Comparison of ENCODE assay signal across 8 cellular contexts in genomic region chr4:102826105-102826889, GRCh38. TPM values are rescaled to one million over a fixed set of nuclear protein-coding genes. Genes with fewer than 3 reads are reported as not detected.
A peak's percentile ranks its signal among the peaks of the same experiment; 100 is the strongest.
DNase-seq lines count a peak whose midpoint lies in the region; ATAC-seq and TF ChIP-seq lines count a peak whose summit lies in the region.

No MANE protein-coding gene starts in this region.

- ATAC-seq in HG03139 (IDR thresholded peaks at IDR 0.05; ENCODE audit: unreplicated experiment) (peak; percentile 1), HG03432 (IDR thresholded peaks at IDR 0.05; ENCODE audit: unreplicated experiment) (no peak), HG02973 (IDR thresholded peaks at IDR 0.05; ENCODE audit: unreplicated experiment) (no peak)

- peaks cover 12% of the 10 kb centered on the region for H3K9me3 Mint-ChIP-seq in neural progenitor cell
- H3K9me3 Mint-ChIP-seq in HFFc6, result no peaks in the 10 kb centered on the region

- H3K4me3 ChIP-seq in BJ (ENCODE audit: low read depth, low read length) (peak overlapping the region; percentile 70), colonic mucosa (peak overlapping the region; percentile 82), neural progenitor cell (peak overlapping the region; percentile 93)

- no peak overlapping the region for H2AFZ ChIP-seq in neural progenitor cell (replicated peaks)

- peak overlapping the region; percentile 79 for H3K4me2 ChIP-seq in neural progenitor cell

- H3K4me1 Mint-ChIP-seq in neural progenitor cell (peaks cover 16% of the 10 kb centered on the region), HFFc6 (ENCODE audit: low read depth) (peaks cover 43% of the 10 kb centered on the region)

- H3K27ac ChIP-seq in colonic mucosa (peak overlapping the region; percentile 100), neural progenitor cell (peak overlapping the region; percentile 99)

- intact Hi-C loops in colonic mucosa (cut with DNase I), result loop anchor here (5.0 to 10.0 kb wide), 2 partner anchors 41 to 391 kb away; partner anchors contain the start of gene CISD2

- peaks cover 51% of the 10 kb centered on the region for H4K20me1 ChIP-seq in neural progenitor cell (ENCODE audit: low read depth)

- H3K9ac ChIP-seq in colonic mucosa (ENCODE audit: low read depth in 2 of 2, low read length in 2 of 2), result peak overlapping the region; percentile 87 to 99
- peak overlapping the region; percentile 98 for H3K9ac ChIP-seq in neural progenitor cell

- peaks cover 3% of the 10 kb centered on the region for H3K27me3 Mint-ChIP-seq in neural progenitor cell (ENCODE audit: insufficient read depth, low read depth)
- H3K27me3 Mint-ChIP-seq in HFFc6 (ENCODE audit: insufficient read depth), result no peaks in the 10 kb centered on the region

- DNase-seq in BJ (ENCODE audit: low read depth) (no peak), colonic mucosa (no peak), neural progenitor cell (ENCODE audit: low spot score) (peak; percentile 41), AG08395 (ENCODE audit: low spot score) (no peak), HFFc6 (no peak)

- H3F3A ChIP-seq in neural progenitor cell (ENCODE audit: low read depth), result peaks cover 38% of the 10 kb centered on the region

- H3K4me3 Mint-ChIP-seq in neural progenitor cell, result no peak overlapping the region
- H3K4me3 Mint-ChIP-seq in HFFc6, result no peak overlapping the region

- H3K4me1 ChIP-seq in colonic mucosa, result peaks cover 5% of the 10 kb centered on the region
- H3K4me1 ChIP-seq in neural progenitor cell, result peaks cover 29% of the 10 kb centered on the region

- POLR2A ChIA-PET in BJ (lab: Charles Lee), result interaction anchor here (0.5 to 0.7 kb wide), 2 partner anchors 198 to 258 kb away, joined by 3 read pairs; no protein-coding TSS in a partner anchor

- H3K36me3 ChIP-seq in BJ (ENCODE audit: control insufficient read depth, insufficient read depth, low read length) (peaks cover 1% of the 10 kb centered on the region; the same call in 1 of the 2 replicates), colonic mucosa (no peaks in the 10 kb centered on the region), neural progenitor cell (no peaks in the 10 kb centered on the region)

- no peaks in the 10 kb centered on the region for H3K9me3 ChIP-seq in colonic mucosa
- no peaks in the 10 kb centered on the region for H3K9me3 ChIP-seq in neural progenitor cell (ENCODE audit: low read depth)

- H3K36me3 Mint-ChIP-seq in neural progenitor cell, result peaks cover 27% of the 10 kb centered on the region
- H3K36me3 Mint-ChIP-seq in HFFc6 (ENCODE audit: low read depth), result peaks cover 15% of the 10 kb centered on the region

- no peak for TF ChIP-seq CTCF in BJ (IDR thresholded peaks at IDR 0.05; ENCODE audit: insufficient read depth, low read depth, low read length)
- TF ChIP-seq CTCF in colonic mucosa (IDR thresholded peaks at IDR 0.05), result no peak
- no peak for TF ChIP-seq CTCF in neural progenitor cell (IDR thresholded peaks at IDR 0.05)
- TF ChIP-seq CTCF in HFFc6 (IDR thresholded peaks at IDR 0.05), result no peak

- H3K27ac Mint-ChIP-seq in neural progenitor cell (no peak overlapping the region), HFFc6 (no peak overlapping the region)

- peaks cover 88% of the 10 kb centered on the region for H3K79me2 ChIP-seq in neural progenitor cell (ENCODE audit: low read depth)

- H3K27me3 ChIP-seq in BJ (ENCODE audit: control insufficient read depth, insufficient read depth, low read length) (no peaks in the 10 kb centered on the region), colonic mucosa (no peaks in the 10 kb centered on the region), neural progenitor cell (no peaks in the 10 kb centered on the region)

- CTCF ChIA-PET in BJ (lab: Yijun Ruan, JAX), result interaction anchor here (1.2 to 1.4 kb wide), 2 partner anchors 14 to 206 kb away, joined by 3 to 4 read pairs; no protein-coding TSS in a partner anchor

RNA-seq across cellular contexts. Expression of gene UBE2D3, which starts 1.1 kb away (rescaled TPM):
- 298 and 431 TPM in 2 replicates for polyA plus RNA-seq in BJ (2011; rRNA removed)
- polyA minus RNA-seq in BJ (2011; rRNA and poly(A)+ RNA removed), result 156 and 207 TPM in 2 replicates
- total RNA-seq in colonic mucosa, result 100 to 1,000 TPM; 290 to 346 TPM
- 472 and 573 TPM in 2 replicates for total RNA-seq in neural progenitor cell (ENCODE audit: low replicate concordance)
- 100 to 1,000 TPM; 325 to 396 (median 359) TPM for total RNA-seq in HFFc6 (2021; fragmentation: NEBNext Ultra II Directional; extraction: Animal tissue kit (Norgen Biotek cat#: 25700))

RNA-seq across cellular contexts. Expression of gene CISD2, which starts 42.5 kb away (rescaled TPM):
- polyA plus RNA-seq in BJ (2011; rRNA removed), result 23.0 and 32.2 TPM in 2 replicates
- polyA minus RNA-seq in BJ (2011; rRNA and poly(A)+ RNA removed), result 8.4 and 12.3 TPM in 2 replicates
- total RNA-seq in colonic mucosa (10 to 100 TPM; 30.7 to 41.5 TPM), neural progenitor cell (ENCODE audit: low replicate concordance) (44.0 and 78.6 TPM in 2 replicates)
- total RNA-seq in HFFc6 (2021; fragmentation: NEBNext Ultra II Directional; extraction: Animal tissue kit (Norgen Biotek cat#: 25700)), result 10 to 100 TPM; 29.7 to 38.8 (median 34.4) TPM
